ENCODE assay signal across 6 cellular contexts in genomic region chr17:18315498-18316360, GRCh38. TPM values are rescaled to one million over a fixed set of nuclear protein-coding genes. Genes with fewer than 3 reads are reported as not detected.
DNase-seq lines count a peak whose midpoint lies in the region; ATAC-seq and TF ChIP-seq lines count a peak whose summit lies in the region.

No MANE protein-coding gene starts in this region.

- H3K27ac ChIP-seq in hepatocyte (peak overlapping the region; percentile 92), vagina (peak overlapping the region; percentile 91)

- 37% methylated on average over 37 of the region's 37 CpGs for WGBS in hepatocyte (ENCODE audit: low lambda C conversion rate, missing lambda C conversion rate)

- DNase-seq in T-helper 17 cell (no peak), hepatocyte (ENCODE audit: low spot score) (no peak), vagina (ENCODE audit: extremely low spot score in 2 of 2) (no peak), DMS53 (lab: John Stamatoyannopoulos, UW) (no peak)

- no peaks in the 10 kb centered on the region for H3K27me3 Mint-ChIP-seq in T-helper 17 cell

- intact Hi-C loops in vagina (cut with DNase I) = no loop called here

- H3K4me1 ChIP-seq in hepatocyte (ENCODE audit: insufficient read depth) (peaks cover 61% of the 10 kb centered on the region), vagina (peaks cover 83% of the 10 kb centered on the region)

- H3K4me2 ChIP-seq in hepatocyte = peak overlapping the region; percentile 83

- H3K79me2 ChIP-seq in hepatocyte = peaks cover 86% of the 10 kb centered on the region

- ATAC-seq in GM21528 (IDR thresholded peaks at IDR 0.05; ENCODE audit: low FRiP score, unreplicated experiment) = peak; percentile 7
- peak; percentile 27 for ATAC-seq in T-helper 17 cell
- no peak for ATAC-seq in HG02981 (IDR thresholded peaks at IDR 0.05; ENCODE audit: unreplicated experiment)

- H3K27ac Mint-ChIP-seq in T-helper 17 cell = peak overlapping the region; percentile 99

- H3K4me3 ChIP-seq in hepatocyte = peak overlapping the region; percentile 38
- peak overlapping the region; percentile 83 to 87 for H3K4me3 ChIP-seq in vagina

- H3K9me3 ChIP-seq in T-helper 17 cell (ENCODE audit: control insufficient read depth, low read length, poor library complexity, severe bottlenecking) (no peaks in the 10 kb centered on the region), hepatocyte (ENCODE audit: low read depth) (no peaks in the 10 kb centered on the region), vagina (no peaks in the 10 kb centered on the region)

- no peaks in the 10 kb centered on the region for H3K36me3 Mint-ChIP-seq in T-helper 17 cell (ENCODE audit: low read depth)

- H3K9me2 ChIP-seq in hepatocyte (replicated peaks; ENCODE audit: insufficient read depth) = no peaks in the 10 kb centered on the region

- H2AFZ ChIP-seq in hepatocyte = peak overlapping the region; percentile 40

- no peaks in the 10 kb centered on the region for H3K36me3 ChIP-seq in hepatocyte (replicated peaks; ENCODE audit: insufficient read depth, low read depth)
- peaks cover 0 to 15% of the 10 kb centered on the region in 2 donors for H3K36me3 ChIP-seq in vagina

- H3K4me1 Mint-ChIP-seq in T-helper 17 cell = peaks cover 52% of the 10 kb centered on the region

- TF ChIP-seq CTCF in hepatocyte (IDR thresholded peaks at IDR 0.05; ENCODE audit: poor library complexity) (no peak), vagina (IDR thresholded peaks at IDR 0.05) (no peak)

- no peak for TF ChIP-seq POLR2A in vagina (IDR thresholded peaks at IDR 0.05)

- H3K27me3 ChIP-seq in hepatocyte = no peaks in the 10 kb centered on the region
- H3K27me3 ChIP-seq in vagina = no peaks in the 10 kb centered on the region

- H3K4me3 Mint-ChIP-seq in T-helper 17 cell = peak overlapping the region; percentile 98

- H4K20me1 ChIP-seq in hepatocyte (ENCODE audit: insufficient read depth, poor library complexity, severe bottlenecking) = peaks cover 16% of the 10 kb centered on the region

RNA-seq across cellular contexts. Expression of gene SMCR8, which starts 0.6 kb away (rescaled TPM):
- total RNA-seq in T-helper 17 cell = 10 to 100 TPM; 37.9 to 51.6 TPM
- 13.8 and 17.7 TPM in 2 replicates for total RNA-seq in hepatocyte
- 3.8 TPM in 2 replicates for polyA plus RNA-seq in hepatocyte
- total RNA-seq in vagina = 11.0 TPM

RNA-seq across cellular contexts. Expression of gene TOP3A, which starts 0.9 kb away (rescaled TPM):
- total RNA-seq in T-helper 17 cell = 10 to 100 TPM; 31.8 to 38.4 TPM
- 24.3 and 28.2 TPM in 2 replicates for total RNA-seq in hepatocyte
- polyA plus RNA-seq in hepatocyte = 15.5 and 22.5 TPM in 2 replicates
- 15.5 TPM for total RNA-seq in vagina

RNA-seq across cellular contexts. Expression of gene SHMT1, which starts 47.6 kb away (rescaled TPM):
- 10 to 100 TPM in 1 of 2 donors, 1 to 10 TPM in 1; 9.8 to 14.0 TPM for total RNA-seq in T-helper 17 cell
- 36.2 and 39.1 TPM in 2 replicates for total RNA-seq in hepatocyte
- 22.2 and 30.4 TPM in 2 replicates for polyA plus RNA-seq in hepatocyte
- 31.4 TPM for total RNA-seq in vagina

RNA-seq across cellular contexts. Expression of gene MIEF2, which starts 55.3 kb away (rescaled TPM):
- total RNA-seq in T-helper 17 cell (10 to 100 TPM in 1 of 2 donors, 1 to 10 TPM in 1; 6.1 to 10.2 TPM), hepatocyte (29.3 and 30.7 TPM in 2 replicates), vagina (18.4 TPM)
- polyA plus RNA-seq in hepatocyte = 20.5 and 21.0 TPM in 2 replicates

RNA-seq across cellular contexts. Expression of gene FLII, which starts 57.2 kb away (rescaled TPM):
- total RNA-seq in T-helper 17 cell (100 to 1,000 TPM; 276 to 284 TPM), hepatocyte (110 and 142 TPM in 2 replicates), vagina (277 TPM)
- polyA plus RNA-seq in hepatocyte = 188 and 210 TPM in 2 replicates
